In genomic region chr15:48177875-48178611, GRCh38 we compare ENCODE assay signal across 8 cellular contexts. TPM values are rescaled to one million over a fixed set of nuclear protein-coding genes. Genes with fewer than 3 reads are reported as not detected.
DNase-seq lines count a peak whose midpoint lies in the region; ATAC-seq, FAIRE-seq and TF ChIP-seq lines count a peak whose summit lies in the region.

A gene with protein sequence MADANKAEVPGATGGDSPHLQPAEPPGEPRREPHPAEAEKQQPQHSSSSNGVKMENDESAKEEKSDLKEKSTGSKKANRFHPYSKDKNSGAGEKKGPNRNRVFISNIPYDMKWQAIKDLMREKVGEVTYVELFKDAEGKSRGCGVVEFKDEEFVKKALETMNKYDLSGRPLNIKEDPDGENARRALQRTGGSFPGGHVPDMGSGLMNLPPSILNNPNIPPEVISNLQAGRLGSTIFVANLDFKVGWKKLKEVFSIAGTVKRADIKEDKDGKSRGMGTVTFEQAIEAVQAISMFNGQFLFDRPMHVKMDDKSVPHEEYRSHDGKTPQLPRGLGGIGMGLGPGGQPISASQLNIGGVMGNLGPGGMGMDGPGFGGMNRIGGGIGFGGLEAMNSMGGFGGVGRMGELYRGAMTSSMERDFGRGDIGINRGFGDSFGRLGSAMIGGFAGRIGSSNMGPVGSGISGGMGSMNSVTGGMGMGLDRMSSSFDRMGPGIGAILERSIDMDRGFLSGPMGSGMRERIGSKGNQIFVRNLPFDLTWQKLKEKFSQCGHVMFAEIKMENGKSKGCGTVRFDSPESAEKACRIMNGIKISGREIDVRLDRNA (minus strand): TSS chr15:48178295. CDS start chr15:48178237, 58 bp downstream.

- H4K5ac ChIP-seq in mesendoderm (ENCODE audit: low read length) = no peak within 1 kb of the TSS

- no peaks in the 10 kb centered on the region for H3K36me3 ChIP-seq in mesendoderm (ENCODE audit: control insufficient read depth, insufficient read depth, low read length)

- in situ Hi-C loops in endometrial microvascular endothelial cells (cut with HindIII; ENCODE audit: inconsistent ontology term, low pct_unique_long_range_greater_than_20kb, low sequenced_read_pairs) = no loop called here

- peak within 1 kb of the TSS; percentile 56 for H3K18ac ChIP-seq in mesendoderm (ENCODE audit: low read length)

- no peak within 1 kb of the TSS for H2BK15ac ChIP-seq in mesendoderm (replicated peaks; ENCODE audit: low read depth)

- TF ChIP-seq POLR2A in A549 (IDR thresholded peaks at IDR 0.05; ENCODE audit: low read length) = 0 out of 2 replicates have a peak, but pooled peaks have one; percentile 20

- 21% methylated on average over 8 of the region's 66 CpGs for WGBS in A549 (ENCODE audit: missing lambda C conversion rate)
- no CpG with 5 or more reads among the region's 66 CpGs for WGBS in mesendoderm (ENCODE audit: extremely low coverage, insufficient coverage, low lambda C conversion rate)

- H3K4ac ChIP-seq in mesendoderm (ENCODE audit: low read depth, low read length) = peak within 1 kb of the TSS; percentile 48

- no peaks in the 10 kb centered on the region for H3K79me1 ChIP-seq in mesendoderm (ENCODE audit: low read length)

- H3K4me3 ChIP-seq in A549 (peak within 1 kb of the TSS; percentile 84), mesendoderm (ENCODE audit: low read length) (peak within 1 kb of the TSS; percentile 61)

- H3K56ac ChIP-seq in mesendoderm (ENCODE audit: low read length) = peak within 1 kb of the TSS; percentile 92

- CTCF ChIA-PET in A549 (lab: Yijun Ruan, JAX) = interaction anchor here (1.1 kb wide), 1 partner anchor 107 kb away, joined by 3 read pairs; no protein-coding TSS in a partner anchor

- peak within 1 kb of the TSS; percentile 94 to 100 for H3K27ac ChIP-seq in A549
- H3K27ac ChIP-seq in mesendoderm (ENCODE audit: low read depth, low read length) = peak within 1 kb of the TSS; percentile 70

- H3K4me2 ChIP-seq in A549 = peak within 1 kb of the TSS; percentile 70
- peak within 1 kb of the TSS; percentile 43 for H3K4me2 ChIP-seq in mesendoderm (ENCODE audit: low read length)

- H3K23ac ChIP-seq in mesendoderm (ENCODE audit: low read length) = no peak within 1 kb of the TSS

- peak within 1 kb of the TSS; percentile 15 for H4K8ac ChIP-seq in mesendoderm (ENCODE audit: low read depth, low read length)

- no peak for TF ChIP-seq RAD21 in A549 (conservative IDR thresholded peaks at IDR 0.05 in 1 of 2, IDR thresholded peaks at IDR 0.05 in 1 of 2)

- no peak for TF ChIP-seq EP300 in A549 (IDR thresholded peaks at IDR 0.05)

- H3K9ac ChIP-seq in mesendoderm (ENCODE audit: low read length) = peak within 1 kb of the TSS; percentile 67

- no peak within 1 kb of the TSS for H2BK5ac ChIP-seq in mesendoderm (ENCODE audit: low read length)

- H2BK120ac ChIP-seq in mesendoderm (ENCODE audit: low read depth, low read length) = peak within 1 kb of the TSS; percentile 68

- no peak for FAIRE-seq in A549 (lab: Jason Lieb, UNC)

- DNase-seq in A549 (ENCODE audit: low read depth in 1 of 2, low spot score in 1 of 2) (peak; percentile 44 to 81), NCI-H510A (lab: John Stamatoyannopoulos, UW) (peak; percentile 61), mesendoderm (peak; percentile 93)
- DNase-seq in activated CD8-positive, alpha-beta memory T cell treated with anti-CD3 and anti-CD28 coated beads, Interleukin-2, amount 50 U/mL, for 1 hour (ENCODE audit: extremely low read depth) = peak; percentile 14
- peak; percentile 34 for DNase-seq in stimulated activated CD8-positive, alpha-beta memory T cell treated with anti-CD3 and anti-CD28 coated beads, Interleukin-12 subunit alpha, Interleukin-12 subunit beta, amount 100 ng/mL, for 4 hours (ENCODE audit: low read depth)

- peaks cover 13% of the 10 kb centered on the region for H3K79me2 ChIP-seq in mesendoderm (ENCODE audit: control insufficient read depth, insufficient read depth, low read length)

- no peak within 1 kb of the TSS for H2AK5ac ChIP-seq in mesendoderm (ENCODE audit: low read length)

- no peak for TF ChIP-seq CTCF in A549 (IDR thresholded peaks at IDR 0.05)

- ATAC-seq in A549 (peak; percentile 96 to 98), GM18868 (IDR thresholded peaks at IDR 0.05; ENCODE audit: unreplicated experiment) (peak; percentile 85), HG03103 (IDR thresholded peaks at IDR 0.05; ENCODE audit: low read depth, unreplicated experiment) (peak; percentile 68)

- POLR2A ChIA-PET in A549 (lab: Yijun Ruan, JAX) = no interaction called here

- H3K27me3 ChIP-seq in mesendoderm (ENCODE audit: insufficient read depth, low read length, poor library complexity) = no peaks in the 10 kb centered on the region

- H3K4me1 ChIP-seq in A549 = peaks cover 11% of the 10 kb centered on the region; the same call in 2 of the 3 replicates
- H3K4me1 ChIP-seq in mesendoderm (ENCODE audit: control insufficient read depth, low read depth, low read length) = no peaks in the 10 kb centered on the region

- H3K9me3 ChIP-seq in A549 = no peaks in the 10 kb centered on the region

TF ChIP-seq in A549, 52 proteins besides CTCF, POLR2A, EP300 and RAD21:
- TF ChIP-seq PHF8 (IDR thresholded peaks at IDR 0.05; ENCODE audit: borderline replicate concordance, low read depth) (peak; percentile 71), CHD2 (IDR thresholded peaks at IDR 0.05; ENCODE audit: low read length, partially characterized antibody) (peak; percentile 93), REST (IDR thresholded peaks at IDR 0.05) (peak; percentile 98), BCL3 (IDR thresholded peaks at IDR 0.05) (peak; percentile 48; the same call in 1 of the 3 replicates), JUN (IDR thresholded peaks at IDR 0.05) (peak in 1 of 2 experiments; percentile 79; a peak in 3 of 5 replicates), CBX2 (IDR thresholded peaks at IDR 0.05; ENCODE audit: borderline replicate concordance, low read depth) (no peak), KDM5A (IDR thresholded peaks at IDR 0.05) (no peak), CEBPB (IDR thresholded peaks at IDR 0.05) (no peak)
- TF ChIP-seq, protein P1, sequence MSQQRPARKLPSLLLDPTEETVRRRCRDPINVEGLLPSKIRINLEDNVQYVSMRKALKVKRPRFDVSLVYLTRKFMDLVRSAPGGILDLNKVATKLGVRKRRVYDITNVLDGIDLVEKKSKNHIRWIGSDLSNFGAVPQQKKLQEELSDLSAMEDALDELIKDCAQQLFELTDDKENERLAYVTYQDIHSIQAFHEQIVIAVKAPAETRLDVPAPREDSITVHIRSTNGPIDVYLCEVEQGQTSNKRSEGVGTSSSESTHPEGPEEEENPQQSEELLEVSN (IDR thresholded peaks at IDR 0.05; ENCODE audit: borderline replicate concordance, low read depth) = peak; percentile 67
- TF ChIP-seq, protein P2, sequence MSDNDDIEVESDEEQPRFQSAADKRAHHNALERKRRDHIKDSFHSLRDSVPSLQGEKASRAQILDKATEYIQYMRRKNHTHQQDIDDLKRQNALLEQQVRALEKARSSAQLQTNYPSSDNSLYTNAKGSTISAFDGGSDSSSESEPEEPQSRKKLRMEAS (IDR thresholded peaks at IDR 0.05) = peak; percentile 67

RNA-seq across cellular contexts. Expression of the gene that starts here (rescaled TPM):
- polyA plus RNA-seq in A549 (2011; rRNA removed) (36.0 and 56.1 TPM in 2 replicates), A549 (2017; fragmentation: RNase III; extraction: RNeasy Plus Mini Kit Qiagen cat#74134 plus additional on column Dnase treatment) (43.5 to 50.0 TPM (median 45.6 TPM) in 3 replicates)
- 8.8 and 9.3 TPM in 2 replicates for polyA plus RNA-seq in A549 (2012; cell fraction: cytosol; rRNA removed)
- 6.6 and 7.9 TPM in 2 replicates for polyA plus RNA-seq in A549 (2012; cell fraction: nucleus; rRNA removed)
- polyA minus RNA-seq in A549 (2011; rRNA and poly(A)+ RNA removed) = 24.2 and 25.6 TPM in 2 replicates
- total RNA-seq in endometrial microvascular endothelial cells (ENCODE audit: inconsistent ontology term) = 12.0 TPM
- polyA plus RNA-seq in mesendoderm (2013, experiment 1 of 2) = 51.0 TPM
- 53.0 TPM for polyA plus RNA-seq in mesendoderm (2013, experiment 2 of 2)

Comparison
In these comparisons a context has a peak if more than half of its experiments do, and no peak if none do; other contexts are left out.
1. Peak in every context shown above with its lines: DNase-seq, ATAC-seq, H3K4me3 ChIP-seq and H3K27ac ChIP-seq.
2. DNase-seq: peak in every context shown above with its lines; median percentile 93 in mesendoderm; 62 in A549; 61 in NCI-H510A; 34 in stimulated activated CD8-positive, alpha-beta memory T cell treated with anti-CD3 and anti-CD28 coated beads, Interleukin-12 subunit alpha, Interleukin-12 subunit beta, amount 100 ng/mL, for 4 hours; 14 in activated CD8-positive, alpha-beta memory T cell treated with anti-CD3 and anti-CD28 coated beads, Interleukin-2, amount 50 U/mL, for 1 hour.